Comparison of ENCODE assay signal across 11 cellular contexts in the genomic region with DNA sequence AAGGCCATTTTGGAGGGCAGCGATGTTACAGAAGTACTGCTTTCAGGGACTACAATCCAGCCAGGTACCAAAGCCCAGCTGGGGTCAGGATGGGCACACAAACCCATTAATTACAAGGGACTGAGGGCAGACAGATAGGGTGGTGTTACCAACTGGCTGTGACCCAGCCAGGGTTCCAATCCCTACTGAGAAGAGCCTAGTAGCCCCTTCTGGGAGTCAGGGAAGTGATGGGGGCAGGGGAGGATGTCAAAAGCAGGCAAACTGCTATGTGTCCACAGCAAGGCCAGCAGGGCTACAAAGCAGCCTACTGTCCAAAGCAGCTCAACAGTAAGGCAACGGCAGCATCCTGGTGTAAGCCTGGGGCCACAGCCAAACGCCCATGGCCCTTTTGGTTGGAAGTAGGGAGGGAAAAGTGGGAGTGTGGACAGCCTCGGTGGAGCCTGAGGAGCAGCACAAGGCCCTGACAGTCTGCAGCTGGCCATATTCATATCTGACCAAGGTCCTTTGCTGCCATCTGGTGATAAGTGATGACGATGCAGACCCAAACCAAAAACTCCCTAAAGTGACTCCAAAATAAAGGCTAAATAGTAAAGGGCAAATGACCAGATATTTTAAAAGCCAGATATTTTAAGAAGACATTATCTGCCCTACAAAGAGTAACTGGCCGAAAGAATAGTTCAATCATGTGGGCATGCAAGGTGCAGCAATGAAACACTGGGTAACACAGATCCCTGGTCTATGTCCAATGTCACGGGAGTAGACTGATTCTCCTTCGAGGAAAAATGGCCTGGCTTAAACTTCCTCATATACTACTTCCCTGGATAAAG. TPM values are rescaled to one million over a fixed set of nuclear protein-coding genes. Genes with fewer than 3 reads are reported as not detected.
DNase-seq lines count a peak whose midpoint lies in the region; ATAC-seq and TF ChIP-seq lines count a peak whose summit lies in the region.
"Had no signal": no experiment of that assay in that cellular context is flagged by ENCODE, and none has a peak within 500 bp of the region (broad histone marks: within the 10 kb centered on the region; RNA-seq: fewer than 3 reads in every experiment).

No MANE protein-coding gene starts in this region.

- H3K9me3 ChIP-seq in upper lobe of right lung, result no peaks in the 10 kb centered on the region

- H3K27ac Mint-ChIP-seq in activated naive CD4-positive, alpha-beta T cell treated with anti-CD3 and anti-CD28 coated beads, Interleukin-2, amount 10 ng/mL, durations not matched to agents 7 days and 5 days, result peak overlapping the region; percentile 12
- H3K27ac Mint-ChIP-seq: activated naive CD8-positive, alpha-beta T cell treated with anti-CD3 and anti-CD28 coated beads, Interleukin-2, amount 10 ng/mL, durations not matched to agents 7 days and 5 days; memory B cell had no signal

- no peak overlapping the region for H3K4me3 ChIP-seq in WI38 (ENCODE audit: low read depth, low read length)
- no peak overlapping the region for H3K4me3 ChIP-seq in upper lobe of right lung

- intact Hi-C loops in upper lobe of right lung (cut with DNase I), result no loop called here

- H3K9me3 Mint-ChIP-seq in activated naive CD4-positive, alpha-beta T cell treated with anti-CD3 and anti-CD28 coated beads, Interleukin-2, amount 10 ng/mL, durations not matched to agents 7 days and 5 days, result peaks cover 9% of the 10 kb centered on the region

- no peaks in the 10 kb centered on the region for H3K4me1 Mint-ChIP-seq in activated naive CD4-positive, alpha-beta T cell treated with anti-CD3 and anti-CD28 coated beads, Interleukin-2, amount 10 ng/mL, durations not matched to agents 7 days and 5 days
- H3K4me1 Mint-ChIP-seq: activated naive CD8-positive, alpha-beta T cell treated with anti-CD3 and anti-CD28 coated beads, Interleukin-2, amount 10 ng/mL, durations not matched to agents 7 days and 5 days; memory B cell had no signal

- peaks cover 74% of the 10 kb centered on the region for H3K36me3 Mint-ChIP-seq in activated naive CD4-positive, alpha-beta T cell treated with anti-CD3 and anti-CD28 coated beads, Interleukin-2, amount 10 ng/mL, durations not matched to agents 7 days and 5 days

- H3K27me3 Mint-ChIP-seq in activated naive CD4-positive, alpha-beta T cell treated with anti-CD3 and anti-CD28 coated beads, Interleukin-2, amount 10 ng/mL, durations not matched to agents 7 days and 5 days, result no peaks in the 10 kb centered on the region
- H3K27me3 Mint-ChIP-seq: activated naive CD8-positive, alpha-beta T cell treated with anti-CD3 and anti-CD28 coated beads, Interleukin-2, amount 10 ng/mL, durations not matched to agents 7 days and 5 days; memory B cell had no signal

- no peaks in the 10 kb centered on the region for H3K4me1 ChIP-seq in upper lobe of right lung

- no peak for DNase-seq in activated naive CD4-positive, alpha-beta T cell treated with anti-CD3 and anti-CD28 coated beads, Interleukin-2, amount 10 ng/mL, durations not matched to agents 7 days and 5 days
- no peak for DNase-seq in activated naive CD4-positive, alpha-beta T cell (lab: John Stamatoyannopoulos, UW)
- DNase-seq in hepatic stellate cell (ENCODE audit: low spot score) (peak; percentile 36), upper lobe of right lung (no peak), germinal center (ENCODE audit: low spot score) (no peak)
- DNase-seq: activated naive CD8-positive, alpha-beta T cell treated with anti-CD3 and anti-CD28 coated beads, Interleukin-2, amount 10 ng/mL, durations not matched to agents 7 days and 5 days; stimulated activated naive CD4-positive, alpha-beta T cell treated with Interleukin-2 at 50 U/mL for 16 hours had no signal

- peaks cover 75% of the 10 kb centered on the region for H3K36me3 ChIP-seq in upper lobe of right lung

- TF ChIP-seq CTCF in WI38 (IDR thresholded peaks at IDR 0.05; ENCODE audit: low read depth, low read length), result 0 out of 2 replicates have a peak, but pooled peaks have one; percentile 9
- TF ChIP-seq CTCF in upper lobe of right lung (IDR thresholded peaks at IDR 0.05), result peak; percentile 24

- H3K27ac ChIP-seq in upper lobe of right lung, result no peak overlapping the region

- H3K27me3 ChIP-seq in upper lobe of right lung, result no peaks in the 10 kb centered on the region

- ATAC-seq in upper lobe of right lung (peak; percentile 52), GM19397 (IDR thresholded peaks at IDR 0.05; ENCODE audit: unreplicated experiment) (no peak), HG03378 (IDR thresholded peaks at IDR 0.05; ENCODE audit: unreplicated experiment) (no peak)

- H3K4me3 Mint-ChIP-seq in activated naive CD4-positive, alpha-beta T cell treated with anti-CD3 and anti-CD28 coated beads, Interleukin-2, amount 10 ng/mL, durations not matched to agents 7 days and 5 days, result no peak overlapping the region
- H3K4me3 Mint-ChIP-seq: activated naive CD8-positive, alpha-beta T cell treated with anti-CD3 and anti-CD28 coated beads, Interleukin-2, amount 10 ng/mL, durations not matched to agents 7 days and 5 days; memory B cell had no signal

- CTCF ChIA-PET in activated naive CD4-positive, alpha-beta T cell treated with anti-CD3 and anti-CD28 coated beads, Interleukin-2, amount 10 ng/mL, durations not matched to agents 7 days and 5 days (lab: Charles Lee), result interaction anchor here (1.3 kb wide), 1 partner anchor 10 kb away, joined by 3 read pairs; no protein-coding TSS in a partner anchor

RNA-seq across cellular contexts. Expression of gene XPNPEP1, which starts 56.9 kb away (rescaled TPM):
- 45.2 TPM for total RNA-seq in upper lobe of right lung
